Comparison of ENCODE assay signal across 2 cellular contexts in genomic region chr19:10086904-10087256, GRCh38.
TF ChIP-seq lines count a peak whose summit lies in the region.

No MANE protein-coding gene starts in this region.

TF ChIP-seq in H1, 55 proteins besides CTCF, POLR2A, EP300 and RAD21:
- TF ChIP-seq RXRA (IDR thresholded peaks at IDR 0.05; ENCODE audit: insufficient read depth, low read depth, low read length) = no peak
- TF ChIP-seq FOSL1 (IDR thresholded peaks at IDR 0.05; ENCODE audit: insufficient read depth, low read depth, low read length) = no peak
- no peak for TF ChIP-seq NRF1 (IDR thresholded peaks at IDR 0.05; ENCODE audit: low read depth, low read length)
- TF ChIP-seq SAP30 (IDR thresholded peaks at IDR 0.05; ENCODE audit: insufficient read depth, insufficient replicate concordance, low read length) = no peak
- TF ChIP-seq BCL11A (IDR thresholded peaks at IDR 0.05; ENCODE audit: low read depth in 2 of 2, low read length in 2 of 2) = no peak
- TF ChIP-seq NANOG (IDR thresholded peaks at IDR 0.05; ENCODE audit: insufficient read depth, low read depth, low read length, poor library complexity, severe bottlenecking) = no peak
- no peak for TF ChIP-seq POU5F1 (IDR thresholded peaks at IDR 0.05; ENCODE audit: low read depth, low read length)
- no peak for TF ChIP-seq CBX8 (IDR thresholded peaks at IDR 0.05; ENCODE audit: borderline replicate concordance, low read depth, low read length)
- no peak for TF ChIP-seq SP2 (IDR thresholded peaks at IDR 0.05; ENCODE audit: low read length)
- TF ChIP-seq HDAC6 (IDR thresholded peaks at IDR 0.05; ENCODE audit: low read depth, low read length) = no peak
- no peak for TF ChIP-seq JUND (IDR thresholded peaks at IDR 0.05; ENCODE audit: low read length)
- no peak for TF ChIP-seq KDM5A (IDR thresholded peaks at IDR 0.05; ENCODE audit: low read length)

TF ChIP-seq in neural cell, 6 proteins besides CTCF, POLR2A, EP300 and RAD21:
- TF ChIP-seq POLR2AphosphoS5 (IDR thresholded peaks at IDR 0.05) = no peak
- no peak for TF ChIP-seq REST (IDR thresholded peaks at IDR 0.05; ENCODE audit: borderline replicate concordance)
- TF ChIP-seq EZH2 (IDR thresholded peaks at IDR 0.05; ENCODE audit: borderline replicate concordance, insufficient read depth, low read length, poor library complexity, severe bottlenecking) = no peak
- TF ChIP-seq TAF1 (IDR thresholded peaks at IDR 0.05; ENCODE audit: low read depth) = no peak
- no peak for TF ChIP-seq SMC3 (conservative IDR thresholded peaks at IDR 0.05; ENCODE audit: poor library complexity)
- no peak for TF ChIP-seq MXI1 (conservative IDR thresholded peaks at IDR 0.05; ENCODE audit: poor library complexity, severe bottlenecking)
